In the genomic region with DNA sequence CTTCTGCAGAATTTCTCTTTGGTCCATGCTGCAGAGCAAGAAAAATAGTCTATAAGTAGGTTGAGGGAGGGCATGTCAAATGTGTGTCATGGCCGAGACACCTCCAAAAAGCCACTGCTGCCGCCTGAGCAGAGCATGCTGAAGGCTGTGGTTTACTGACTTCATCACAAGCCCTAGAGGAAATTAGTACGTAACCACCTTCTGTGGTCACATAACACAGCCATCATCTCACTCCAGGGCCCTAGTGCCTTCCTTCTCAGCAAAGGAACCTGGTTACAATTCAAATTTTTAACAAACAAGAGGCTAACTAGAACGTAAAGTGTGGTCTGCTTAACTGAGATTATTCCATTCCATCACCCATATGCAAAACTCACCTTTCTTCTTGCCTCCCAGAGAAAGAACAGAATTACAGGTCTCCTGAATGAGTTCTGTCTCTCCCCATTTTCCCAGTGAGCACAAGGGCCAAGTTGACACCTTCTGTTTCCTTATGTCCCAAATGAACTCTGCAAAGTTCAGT, we compare ENCODE assay signal across 8 cellular contexts. TPM values are rescaled to one million over a fixed set of nuclear protein-coding genes. Genes with fewer than 3 reads are reported as not detected.
DNase-seq lines count a peak whose midpoint lies in the region; ATAC-seq lines count a peak whose summit lies in the region.

Gene PTPN22 (minus strand): TSS at position 116 of the 517 bp plus-strand sequence.

- peak; percentile 78 for DNase-seq in NK-92 treated with Interleukin-12 subunit alpha and Interleukin-12 subunit beta, amount 100 ng/mL, for 24 hours (lab: John Stamatoyannopoulos, UW)
- DNase-seq in NK-92 (lab: John Stamatoyannopoulos, UW; ENCODE audit: unreplicated experiment) (no peak), adipocyte (ENCODE audit: low read depth) (peak; percentile 48), left lobe of liver (ENCODE audit: low spot score) (no peak), NCI-H1417 (lab: John Stamatoyannopoulos, UW) (no peak)
- peak; percentile 79 for DNase-seq in stimulated activated CD8-positive, alpha-beta memory T cell treated with anti-CD3 and anti-CD28 coated beads, Interleukin-4, amount 100 ng/mL, for 48 hours

- no peaks in the 10 kb centered on the region for H3K27me3 Mint-ChIP-seq in T-helper 1 cell treated with Interleukin-12 subunit alpha and Interleukin-12 subunit beta and Interleukin-4 antibody, amounts not matched to agents 30 μg/mL and 1 μg/mL, for 36 hours (ENCODE audit: low read depth)

- H3K4me1 ChIP-seq in adipocyte (ENCODE audit: control insufficient read depth, insufficient read depth, low read length), result peaks cover 27% of the 10 kb centered on the region

- peak; percentile 93 for ATAC-seq in HG03175 (IDR thresholded peaks at IDR 0.05; ENCODE audit: unreplicated experiment)
- peak; percentile 51 for ATAC-seq in left lobe of liver

- no peaks in the 10 kb centered on the region for H3K36me3 ChIP-seq in adipocyte (ENCODE audit: control insufficient read depth, insufficient read depth, low read length, severe bottlenecking)

- H3K9me3 ChIP-seq in adipocyte (ENCODE audit: control insufficient read depth, low read length), result no peaks in the 10 kb centered on the region

- H3K27me3 ChIP-seq in adipocyte (replicated peaks; ENCODE audit: control insufficient read depth, insufficient read depth, low read length), result no peaks in the 10 kb centered on the region

- H3K9me3 Mint-ChIP-seq in T-helper 1 cell treated with Interleukin-12 subunit alpha and Interleukin-12 subunit beta and Interleukin-4 antibody, amounts not matched to agents 30 μg/mL and 1 μg/mL, for 36 hours, result no peaks in the 10 kb centered on the region

- H3K4me3 Mint-ChIP-seq in T-helper 1 cell treated with Interleukin-12 subunit alpha and Interleukin-12 subunit beta and Interleukin-4 antibody, amounts not matched to agents 30 μg/mL and 1 μg/mL, for 36 hours, result peak within 1 kb of the TSS; percentile 87

- H3K36me3 Mint-ChIP-seq in T-helper 1 cell treated with Interleukin-12 subunit alpha and Interleukin-12 subunit beta and Interleukin-4 antibody, amounts not matched to agents 30 μg/mL and 1 μg/mL, for 36 hours (ENCODE audit: low read depth), result peaks cover 24% of the 10 kb centered on the region

- H3K9ac ChIP-seq in adipocyte (ENCODE audit: low read length), result no peak within 1 kb of the TSS

- peak within 1 kb of the TSS; percentile 51 for H3K4me3 ChIP-seq in adipocyte (ENCODE audit: low read length)

- H3K27ac Mint-ChIP-seq in T-helper 1 cell treated with Interleukin-12 subunit alpha and Interleukin-12 subunit beta and Interleukin-4 antibody, amounts not matched to agents 30 μg/mL and 1 μg/mL, for 36 hours, result peak within 1 kb of the TSS; percentile 97

- peaks cover 66% of the 10 kb centered on the region for H3K4me1 Mint-ChIP-seq in T-helper 1 cell treated with Interleukin-12 subunit alpha and Interleukin-12 subunit beta and Interleukin-4 antibody, amounts not matched to agents 30 μg/mL and 1 μg/mL, for 36 hours (ENCODE audit: low read depth)

RNA-seq across cellular contexts. Expression of gene PTPN22, which starts in this region (rescaled TPM):
- total RNA-seq in left lobe of liver, result 0.38 TPM

Comparison
In these comparisons a context has a peak if more than half of its experiments do, and no peak if none do; other contexts are left out.
1. DNase-seq: peak in NK-92 treated with Interleukin-12 subunit alpha and Interleukin-12 subunit beta, amount 100 ng/mL, for 24 hours (single experiment), adipocyte (single experiment) and stimulated activated CD8-positive, alpha-beta memory T cell treated with anti-CD3 and anti-CD28 coated beads, Interleukin-4, amount 100 ng/mL, for 48 hours (single experiment); none in NK-92 (single experiment), left lobe of liver (single experiment) and NCI-H1417 (0 of 3).
2. Peak in ATAC-seq in left lobe of liver; RNA of the gene not detected or under 1 TPM.